In genomic region chr15:70098461-70099166, GRCh38 we compare ENCODE assay signal across 1 cellular context.
TF ChIP-seq lines count a peak whose summit lies in the region.

No MANE protein-coding gene starts in this region.

TF ChIP-seq in K562, 482 proteins besides CTCF, POLR2A, EP300 and RAD21 (continued from another document):
- TF ChIP-seq TSHZ1 (CRISPR knock-in tag; IDR thresholded peaks at IDR 0.05): no peak
- TF ChIP-seq ZNF140 (CRISPR knock-in tag; IDR thresholded peaks at IDR 0.05): no peak
- no peak for TF ChIP-seq ZNF280B (CRISPR knock-in tag; IDR thresholded peaks at IDR 0.05)
- TF ChIP-seq SMARCA4 (IDR thresholded peaks at IDR 0.05): 0 out of 2 replicates have a peak, but pooled peaks have one; percentile 12
- no peak for TF ChIP-seq HBP1 (CRISPR knock-in tag; IDR thresholded peaks at IDR 0.05)
- peak in 1 of 2 experiments; percentile 57 for TF ChIP-seq E2F6 (IDR thresholded peaks at IDR 0.05; ENCODE audit: borderline replicate concordance in 1 of 2, extremely low read depth in 1 of 2, insufficient read depth in 1 of 2, insufficient read length in 1 of 2, low read depth in 1 of 2, low read length in 1 of 2, poor library complexity in 1 of 2, severe bottlenecking in 1 of 2)
- no peak for TF ChIP-seq MTA1 (IDR thresholded peaks at IDR 0.05; ENCODE audit: borderline replicate concordance)
- no peak for TF ChIP-seq SREBF1 (IDR thresholded peaks at IDR 0.05; ENCODE audit: borderline replicate concordance, low read depth, low read length)
